In the genomic region with DNA sequence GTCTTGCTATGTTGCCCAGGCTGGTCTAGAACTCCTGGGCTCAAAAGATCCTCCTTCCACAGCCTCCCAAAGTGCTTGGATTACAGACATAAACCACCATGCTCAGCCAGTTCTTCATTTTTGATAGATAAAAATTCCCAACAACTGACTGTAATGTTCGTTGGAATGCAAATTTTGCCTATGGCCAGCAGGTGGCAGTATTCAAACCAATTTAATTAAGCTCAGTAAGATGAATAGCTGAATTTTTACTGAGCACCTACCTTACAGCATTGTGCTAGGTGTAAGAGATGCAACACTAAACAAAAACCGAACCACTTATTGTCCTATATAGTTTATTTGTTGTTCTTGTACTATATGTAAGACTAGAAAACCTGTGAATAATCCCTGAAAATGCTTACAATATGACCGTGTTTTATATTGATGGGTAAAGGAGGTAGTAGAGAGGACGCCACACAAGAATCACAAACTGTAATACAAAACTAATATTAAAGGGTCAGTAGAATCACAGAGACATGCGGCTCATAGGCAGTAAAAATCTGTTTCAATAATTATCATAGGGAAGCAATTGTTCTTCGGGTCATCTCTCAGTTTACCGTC, we compare ENCODE assay signal across 9 cellular contexts. TPM values are rescaled to one million over a fixed set of nuclear protein-coding genes. Genes with fewer than 3 reads are reported as not detected.
DNase-seq lines count a peak whose midpoint lies in the region; ATAC-seq and TF ChIP-seq lines count a peak whose summit lies in the region.
"Had no signal": no experiment of that assay in that cellular context is flagged by ENCODE, and none has a peak within 500 bp of the region (broad histone marks: within the 10 kb centered on the region; RNA-seq: fewer than 3 reads in every experiment).

No MANE protein-coding gene starts in this region.

- ATAC-seq in HG03460 (IDR thresholded peaks at IDR 0.05; ENCODE audit: unreplicated experiment), result no peak

- in situ Hi-C loops in SK-MEL-5 (cut with HindIII; ENCODE audit: low pct_unique_long_range_greater_than_20kb, low sequenced_read_pairs), result no loop called here

- no peaks in the 10 kb centered on the region for H3K9me3 Mint-ChIP-seq in endothelial cell (ENCODE audit: unreplicated experiment)
- H3K9me3 Mint-ChIP-seq: naive thymus-derived CD8-positive, alpha-beta T cell had no signal

- H3K4me3 Mint-ChIP-seq in endothelial cell (ENCODE audit: unreplicated experiment), result no peak overlapping the region
- H3K4me3 Mint-ChIP-seq: naive thymus-derived CD8-positive, alpha-beta T cell had no signal

- H3K27me3 Mint-ChIP-seq in endothelial cell (ENCODE audit: unreplicated experiment), result peaks cover 1% of the 10 kb centered on the region
- H3K27me3 Mint-ChIP-seq: naive thymus-derived CD8-positive, alpha-beta T cell had no signal

- H3K27ac Mint-ChIP-seq in endothelial cell (ENCODE audit: unreplicated experiment), result no peak overlapping the region
- H3K27ac Mint-ChIP-seq: naive thymus-derived CD8-positive, alpha-beta T cell had no signal

- DNase-seq in CD1c-positive myeloid dendritic cell (ENCODE audit: extremely low spot score), result peak; percentile 69
- DNase-seq in LoVo (ENCODE audit: low spot score), result peak; percentile 66
- DNase-seq in SK-MEL-5 (ENCODE audit: low read depth, low spot score), result peak; percentile 71
- DNase-seq in endothelial cell (ENCODE audit: low spot score), result peak; percentile 14
- DNase-seq in myocyte (ENCODE audit: low read depth), result peak; percentile 74
- DNase-seq in T1000 (lab: John Stamatoyannopoulos, UW), result no peak

- peaks cover 15% of the 10 kb centered on the region for H3K36me3 Mint-ChIP-seq in endothelial cell (ENCODE audit: low read depth, unreplicated experiment)

- peaks cover 31% of the 10 kb centered on the region for H3K4me1 Mint-ChIP-seq in endothelial cell (ENCODE audit: unreplicated experiment)

- TF ChIP-seq CTCF in GM12874 (IDR thresholded peaks at IDR 0.05; ENCODE audit: insufficient read depth, low read depth, low read length) (peak; percentile 52; the same call in 1 of the 2 replicates), endothelial cell (IDR thresholded peaks at IDR 0.05; ENCODE audit: unreplicated experiment) (peak; percentile 95)

RNA-seq across cellular contexts. Expression of a gene that starts 8.2 kb away (rescaled TPM):
- 3.3 and 3.9 TPM in 2 replicates for total RNA-seq in SK-MEL-5 (2014; rRNA removed; shearing (Covaris generic))
- polyA plus RNA-seq in SK-MEL-5 (2015; cell fraction: cytosol; rRNA removed), result 4.7 and 6.2 TPM in 2 replicates
- polyA plus RNA-seq in SK-MEL-5 (2015; cell fraction: nucleus; rRNA removed), result 2.2 and 3.4 TPM in 2 replicates
- total RNA-seq in endothelial cell (ENCODE audit: unreplicated experiment), result 6.2 TPM
- total RNA-seq in myocyte, result 25.5 and 29.7 TPM in 2 replicates
- 26.9 TPM for polyA plus RNA-seq in myocyte (2012)
